28 cellular contexts compared by ENCODE assay signal in the genomic region with DNA sequence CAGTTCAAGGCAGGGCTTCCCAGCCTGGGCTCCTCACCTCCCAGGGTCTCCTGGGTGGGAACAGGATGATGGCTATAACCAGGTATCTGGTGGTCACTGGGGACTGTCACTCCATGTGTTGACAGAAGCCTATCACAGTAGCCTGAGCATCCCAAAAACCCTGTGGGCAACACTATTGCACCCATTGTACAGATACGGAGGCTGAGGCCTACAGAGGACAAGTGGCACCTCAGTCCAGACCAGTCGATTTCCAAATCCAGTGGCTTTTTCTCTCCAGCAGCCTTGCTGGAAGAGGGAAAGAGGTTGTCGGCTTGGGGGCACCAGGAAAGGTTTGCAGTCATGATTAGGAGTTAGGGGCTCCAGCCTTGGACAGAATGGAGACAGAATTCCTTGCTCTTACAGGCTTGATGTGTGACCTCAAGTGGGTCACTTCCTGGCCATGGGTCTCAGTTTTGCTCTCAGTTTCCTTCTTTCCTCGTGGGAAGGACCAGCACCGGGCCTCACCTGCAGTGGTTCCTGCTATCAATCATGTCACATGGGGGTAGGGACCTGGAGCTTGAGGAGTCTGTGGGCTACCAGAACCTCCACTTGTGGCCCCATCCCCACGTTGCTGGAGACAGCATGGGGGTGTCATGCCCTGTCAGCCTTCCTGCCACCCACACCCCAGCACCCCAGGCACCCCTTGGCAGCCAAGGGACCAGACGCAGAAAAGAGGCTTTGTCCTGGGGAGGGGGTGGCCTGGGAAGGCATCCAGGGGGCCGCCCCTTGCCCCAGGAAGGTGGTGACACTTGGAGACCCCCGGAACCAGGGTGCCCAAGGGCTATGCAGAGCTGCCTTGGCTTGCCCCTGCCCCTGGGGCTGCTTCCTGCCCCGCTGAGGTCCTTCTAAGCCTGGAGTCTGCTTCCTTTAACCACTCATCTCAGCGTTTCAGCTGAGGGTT. TPM values are rescaled to one million over a fixed set of nuclear protein-coding genes. Genes with fewer than 3 reads are reported as not detected.
A peak's percentile ranks its signal among the peaks of the same experiment; 100 is the strongest.
DNase-seq lines count a peak whose midpoint lies in the region; ATAC-seq and TF ChIP-seq lines count a peak whose summit lies in the region.
"Had no signal": no experiment of that assay in that cellular context is flagged by ENCODE, and none has a peak within 500 bp of the region (broad histone marks: within the 10 kb centered on the region; RNA-seq: fewer than 3 reads in every experiment).

No MANE protein-coding gene starts in this region.

- H3K27ac Mint-ChIP-seq in brain (peak overlapping the region in 3 of 5 experiments; percentile 80 to 93 (median 92)), progenitor cell of endocrine pancreas (no peak overlapping the region)
- H3K27ac Mint-ChIP-seq: activated CD4-positive, alpha-beta memory T cell treated with anti-CD3 and anti-CD28 coated beads for 36 hours; activated naive CD4-positive, alpha-beta T cell treated with anti-CD3 and anti-CD28 coated beads, Interleukin-2, amount 10 ng/mL, durations not matched to agents 7 days and 5 days; stimulated activated naive B cell treated with anti-CD40 and anti-IgM and Interleukin-4, amounts not matched to agents 10 μg/mL and 1 μg/mL and 100 μg/mL, for 72 hours; T-helper 1 cell treated with Interleukin-12 subunit alpha and Interleukin-12 subunit beta and Interleukin-4 antibody, amounts not matched to agents 30 μg/mL and 1 μg/mL, for 36 hours had no signal

- TF ChIP-seq CTCF in GM06990 (IDR thresholded peaks at IDR 0.05; ENCODE audit: insufficient read depth, low read length, poor library complexity, severe bottlenecking) (no peak), brain (conservative IDR thresholded peaks at IDR 0.05) (no peak), progenitor cell of endocrine pancreas (IDR thresholded peaks at IDR 0.05; ENCODE audit: unreplicated experiment) (no peak)

- ATAC-seq in GM21360 (IDR thresholded peaks at IDR 0.05; ENCODE audit: unreplicated experiment): no peak
- ATAC-seq: activated CD4-positive, CD25-positive, alpha-beta regulatory T cell treated with anti-CD3 and anti-CD28 coated beads, Interleukin-2, amount 50 U/mL, for 24 hours; psoas muscle; upper lobe of right lung had no signal

- peak overlapping the region in 4 of 5 experiments; percentile 88 to 93 (median 92) for H3K4me3 Mint-ChIP-seq in brain
- H3K4me3 Mint-ChIP-seq in progenitor cell of endocrine pancreas (ENCODE audit: low read depth): peak overlapping the region; percentile 86
- H3K4me3 Mint-ChIP-seq: activated CD4-positive, alpha-beta memory T cell treated with anti-CD3 and anti-CD28 coated beads for 36 hours; activated naive CD4-positive, alpha-beta T cell treated with anti-CD3 and anti-CD28 coated beads, Interleukin-2, amount 10 ng/mL, durations not matched to agents 7 days and 5 days; stimulated activated naive B cell treated with anti-CD40 and anti-IgM and Interleukin-4, amounts not matched to agents 10 μg/mL and 1 μg/mL and 100 μg/mL, for 72 hours; T-helper 1 cell treated with Interleukin-12 subunit alpha and Interleukin-12 subunit beta and Interleukin-4 antibody, amounts not matched to agents 30 μg/mL and 1 μg/mL, for 36 hours had no signal

- H3K4me3 ChIP-seq in GM06990 (replicated peaks; ENCODE audit: low read depth, low read length) (peak overlapping the region; percentile 91), H7 (ENCODE audit: insufficient read depth, low read depth, low read length) (no peak overlapping the region)
- H3K4me3 ChIP-seq: cardiac muscle cell, coronary artery, esophagus squamous epithelium, MG63, psoas muscle had no signal

- H3K36me3 ChIP-seq in GM06990 (ENCODE audit: control insufficient read depth, insufficient read depth, low read length) (no peaks in the 10 kb centered on the region), H7 (replicated peaks; ENCODE audit: control insufficient read depth, insufficient read depth, low read length) (no peaks in the 10 kb centered on the region)
- H3K36me3 ChIP-seq: cardiac muscle cell, esophagus squamous epithelium, MG63, neutrophil, upper lobe of right lung had no signal

- peaks cover 61% of the 10 kb centered on the region for H3K4me1 Mint-ChIP-seq in brain
- peaks cover 6% of the 10 kb centered on the region for H3K4me1 Mint-ChIP-seq in progenitor cell of endocrine pancreas (ENCODE audit: low read depth)

- DNase-seq in GM06990 (ENCODE audit: extremely low read depth, insufficient read length) (no peak), H7 (peak; percentile 22), progenitor cell of endocrine pancreas (ENCODE audit: low spot score, unreplicated experiment) (no peak), NCI-H2107 (lab: John Stamatoyannopoulos, UW) (no peak), EL (no peak)
- DNase-seq: activated CD4-positive, alpha-beta memory T cell treated with anti-CD3 and anti-CD28 coated beads for 36 hours; activated CD8-positive, alpha-beta memory T cell treated with anti-CD3 and anti-CD28 coated beads, Interleukin-2, amount 50 U/mL, for 4 hours; activated naive CD4-positive, alpha-beta T cell treated with anti-CD3 and anti-CD28 coated beads, Interleukin-2, amount 10 ng/mL, durations not matched to agents 7 days and 5 days; esophagus squamous epithelium; foreskin melanocyte; kidney glomerular epithelial cell; mammary epithelial cell; MG63; NCI-H1436; NCI-H446; NCI-H774; psoas muscle; RPMI8226; stimulated activated CD4-positive, alpha-beta T cell treated with anti-CD3 and anti-CD28 coated beads, Interleukin-15, amount 100 ng/mL, for 24 hours; stimulated activated naive B cell treated with anti-CD40 and anti-IgM and Interleukin-4, amounts not matched to agents 10 μg/mL and 1 μg/mL and 100 μg/mL, for 72 hours; upper lobe of right lung had no signal

- H3K9me3 Mint-ChIP-seq in brain (peaks cover 0 to 2% (median 0%) of the 10 kb centered on the region in 5 experiments), progenitor cell of endocrine pancreas (ENCODE audit: low read depth) (no peaks in the 10 kb centered on the region)
- H3K9me3 Mint-ChIP-seq: activated CD4-positive, alpha-beta memory T cell treated with anti-CD3 and anti-CD28 coated beads for 36 hours; activated naive CD4-positive, alpha-beta T cell treated with anti-CD3 and anti-CD28 coated beads, Interleukin-2, amount 10 ng/mL, durations not matched to agents 7 days and 5 days; stimulated activated naive B cell treated with anti-CD40 and anti-IgM and Interleukin-4, amounts not matched to agents 10 μg/mL and 1 μg/mL and 100 μg/mL, for 72 hours; T-helper 1 cell treated with Interleukin-12 subunit alpha and Interleukin-12 subunit beta and Interleukin-4 antibody, amounts not matched to agents 30 μg/mL and 1 μg/mL, for 36 hours had no signal

- H3K36me3 Mint-ChIP-seq in brain (no peaks in the 10 kb centered on the region), progenitor cell of endocrine pancreas (ENCODE audit: insufficient read depth) (no peaks in the 10 kb centered on the region)
- H3K36me3 Mint-ChIP-seq: activated CD4-positive, alpha-beta memory T cell treated with anti-CD3 and anti-CD28 coated beads for 36 hours; activated naive CD4-positive, alpha-beta T cell treated with anti-CD3 and anti-CD28 coated beads, Interleukin-2, amount 10 ng/mL, durations not matched to agents 7 days and 5 days; stimulated activated naive B cell treated with anti-CD40 and anti-IgM and Interleukin-4, amounts not matched to agents 10 μg/mL and 1 μg/mL and 100 μg/mL, for 72 hours had no signal

- H3K27me3 Mint-ChIP-seq in brain (peaks cover 3% of the 10 kb centered on the region), progenitor cell of endocrine pancreas (peaks cover 2% of the 10 kb centered on the region)

- H3K27me3 ChIP-seq in GM06990 (replicated peaks; ENCODE audit: control insufficient read depth, insufficient read depth, low read length): no peaks in the 10 kb centered on the region
- peaks cover 11% of the 10 kb centered on the region; the same call in 1 of the 2 replicates for H3K27me3 ChIP-seq in H7 (ENCODE audit: control insufficient read depth, insufficient read depth, low read length)
- H3K27me3 ChIP-seq: cardiac muscle cell, MG63, upper lobe of right lung had no signal

RNA-seq across cellular contexts. Expression of a gene that starts 2.1 kb away (rescaled TPM):
- 4.5 and 5.6 TPM in 2 replicates for total RNA-seq in H7 (2014; rRNA removed; shearing (Covaris generic))
- 30.2 TPM for polyA plus RNA-seq in brain (ENCODE audit: insufficient read depth, low read depth, low replicate concordance)
- 18.9 and 20.6 TPM in 2 replicates for total RNA-seq in progenitor cell of endocrine pancreas
- total RNA-seq: activated CD4-positive, alpha-beta memory T cell treated with anti-CD3 and anti-CD28 coated beads for 36 hours had no signal
- polyA plus RNA-seq: mammary epithelial cell had no signal

RNA-seq across cellular contexts. Expression of a gene that starts 59.9 kb away (rescaled TPM):
- 71.6 and 76.3 TPM in 2 replicates for total RNA-seq in H7 (2014; rRNA removed; shearing (Covaris generic))
- polyA plus RNA-seq in brain (ENCODE audit: insufficient read depth, low read depth, low replicate concordance): 20.4 TPM
- 65.1 and 66.4 TPM in 2 replicates for total RNA-seq in progenitor cell of endocrine pancreas
